ENCODE assay signal across 15 cellular contexts in genomic region chr5:73853091-73853490, GRCh38.
DNase-seq lines count a peak whose midpoint lies in the region; ATAC-seq and TF ChIP-seq lines count a peak whose summit lies in the region.
"Had no signal": no experiment of that assay in that cellular context is flagged by ENCODE, and none has a peak within 500 bp of the region (broad histone marks: within the 10 kb centered on the region; RNA-seq: fewer than 3 reads in every experiment).

No MANE protein-coding gene starts in this region.

- H3K27ac ChIP-seq in RWPE2 (ENCODE audit: poor library complexity, severe bottlenecking) = no peak overlapping the region
- H3K27ac ChIP-seq: left lung, ovary had no signal

- ATAC-seq in GM19463 (IDR thresholded peaks at IDR 0.05; ENCODE audit: unreplicated experiment) = peak; percentile 74
- ATAC-seq in RWPE2 (ENCODE audit: low read depth) = peak; percentile 84
- ATAC-seq: left lung had no signal

- peak; percentile 63 for DNase-seq in AG09309 (ENCODE audit: low read depth)
- no peak for DNase-seq in RWPE2 (ENCODE audit: low spot score)
- DNase-seq in fibroblast of the aortic adventitia (ENCODE audit: low read depth) = peak; percentile 59
- DNase-seq in activated T-cell treated with anti-CD3 and anti-CD28 coated beads, Interleukin-2, amount 50 U/mL, for 1 hour = no peak
- no peak for DNase-seq in posterior cingulate gyrus
- no peak for DNase-seq in DMS53 (lab: John Stamatoyannopoulos, UW)
- no peak for DNase-seq in globus pallidus (ENCODE audit: low spot score)
- DNase-seq: activated CD4-positive, alpha-beta T cell treated with anti-CD3 and anti-CD28 coated beads for 1 hour; activated naive CD4-positive, alpha-beta T cell treated with anti-CD3 and anti-CD28 coated beads for 36 hours; endodermal cell; left lung; ovary; stimulated activated CD4-positive, alpha-beta T cell treated with anti-CD3 and anti-CD28 coated beads, Interleukin-2, amount 100 ng/mL, for 48 hours; substantia nigra had no signal

- peaks cover 91% of the 10 kb centered on the region for H3K36me3 ChIP-seq in RWPE2 (ENCODE audit: low read depth)
- H3K36me3 ChIP-seq: left lung had no signal

- peaks cover 4% of the 10 kb centered on the region for H3K4me1 ChIP-seq in RWPE2 (ENCODE audit: insufficient read depth, poor library complexity, severe bottlenecking)

- no peaks in the 10 kb centered on the region for H3K27me3 ChIP-seq in RWPE2 (ENCODE audit: insufficient read depth, poor library complexity, severe bottlenecking)
- H3K27me3 ChIP-seq: left lung, ovary had no signal

- H3K9me3 ChIP-seq in RWPE2 (ENCODE audit: severe bottlenecking) = no peaks in the 10 kb centered on the region
- H3K9me3 ChIP-seq: left lung, ovary had no signal

- no peak overlapping the region for H3K4me3 ChIP-seq in AG09309 (ENCODE audit: control insufficient read depth, low read depth, low read length)
- H3K4me3 ChIP-seq in RWPE2 (ENCODE audit: severe bottlenecking) = no peak overlapping the region
- no peak overlapping the region for H3K4me3 ChIP-seq in fibroblast of the aortic adventitia (ENCODE audit: low read depth, low read length)
- H3K4me3 ChIP-seq: left lung, ovary had no signal

- TF ChIP-seq CTCF in AG09309 (IDR thresholded peaks at IDR 0.05; ENCODE audit: control insufficient read depth, insufficient read depth, low read depth, low read length, missing control alignments) = no peak
- TF ChIP-seq CTCF in RWPE2 (IDR thresholded peaks at IDR 0.05; ENCODE audit: poor library complexity, severe bottlenecking) = no peak
- TF ChIP-seq CTCF in fibroblast of the aortic adventitia (IDR thresholded peaks at IDR 0.05; ENCODE audit: insufficient read depth, low read length) = no peak

- intact Hi-C loops in posterior cingulate gyrus (cut with DNase I) = no loop called here

Comparison
In these comparisons a context has a peak if more than half of its experiments do, and no peak if none do; other contexts are left out.
1. DNase-seq: peak in AG09309 (single experiment) and fibroblast of the aortic adventitia (single experiment); none in RWPE2 (single experiment), activated T-cell treated with anti-CD3 and anti-CD28 coated beads, Interleukin-2, amount 50 U/mL, for 1 hour (single experiment), posterior cingulate gyrus (0 of 10), DMS53 (single experiment) and globus pallidus (single experiment).